In genomic region chr2:156397229-156397628, GRCh38 we compare ENCODE assay signal across 30 cellular contexts.
"Had no signal": no experiment of that assay in that cellular context is flagged by ENCODE, and none has a peak within 500 bp of the region (broad histone marks: within the 10 kb centered on the region; RNA-seq: fewer than 3 reads in every experiment).

No MANE protein-coding gene starts in this region.

- H3K4me3 Mint-ChIP-seq: activated CD8-positive, alpha-beta T cell treated with anti-CD3 and anti-CD28 coated beads for 36 hours; activated T-cell treated with anti-CD3 and anti-CD28 coated beads, Interleukin-2, amount 50 U/mL, for 72 hours; activated T-helper 17 cell treated with anti-CD3 and anti-CD28 coated beads, Interleukin-2, amount 50 U/mL, for 72 hours had no signal

- H3K27ac ChIP-seq: adrenal gland, body of pancreas, KMS-11, WERI-Rb-1 had no signal

- H3K9me3 ChIP-seq: adrenal gland, body of pancreas, breast epithelium had no signal

- H3K9me3 Mint-ChIP-seq: activated T-helper 17 cell treated with anti-CD3 and anti-CD28 coated beads, Interleukin-2, amount 50 U/mL, for 72 hours had no signal

- H3K27me3 Mint-ChIP-seq: activated T-helper 17 cell treated with anti-CD3 and anti-CD28 coated beads, Interleukin-2, amount 50 U/mL, for 72 hours had no signal

- H3K4me1 ChIP-seq: breast epithelium had no signal

- H3K9ac ChIP-seq: KMS-11 had no signal

- FAIRE-seq: astrocyte had no signal

- DNase-seq: activated CD4-positive, alpha-beta T cell treated with anti-CD3 and anti-CD28 coated beads for 1 hour; activated CD4-positive, alpha-beta T cell treated with anti-CD3 and anti-CD28 coated beads for 48 hours; activated CD4-positive, alpha-beta T cell treated with anti-CD3 and anti-CD28 coated beads, Interleukin-2, amount 50 U/mL, for 4 hours; activated CD4-positive, CD25-positive, alpha-beta regulatory T cell; activated CD8-positive, alpha-beta T cell treated with anti-CD3 and anti-CD28 coated beads for 36 hours; activated effector memory CD4-positive, alpha-beta T cell treated with anti-CD3 and anti-CD28 coated beads, Interleukin-2, amount 50 U/mL, for 16 hours; activated naive CD4-positive, alpha-beta T cell; activated naive CD4-positive, alpha-beta T cell treated with anti-CD3 and anti-CD28 coated beads, Interleukin-2, amount 50 U/mL, for 16 hours; activated T-cell treated with anti-CD3 and anti-CD28 coated beads, Interleukin-2, amount 50 U/mL, for 1 hour; activated T-cell treated with anti-CD3 and anti-CD28 coated beads, Interleukin-2, amount 50 U/mL, for 72 hours; adrenal gland; body of pancreas; caudate nucleus; cerebellar nuclear complex; NCI-H1105; NCI-H1417 treated with DMSO at 0.1 percent for 48 hours; NCI-H1694; NCI-H1930; NCI-H345; NCI-H524 treated with DMSO at 0.1 percent for 48 hours; Right ventricle myocardium superior; SW 1271; T-helper 1 cell; T-helper 2 cell; T1000; WERI-Rb-1 had no signal

- H3K4me2 ChIP-seq: KMS-11 had no signal

- H3K27ac Mint-ChIP-seq: activated CD8-positive, alpha-beta T cell treated with anti-CD3 and anti-CD28 coated beads for 36 hours; activated T-cell treated with anti-CD3 and anti-CD28 coated beads, Interleukin-2, amount 50 U/mL, for 72 hours; activated T-helper 17 cell treated with anti-CD3 and anti-CD28 coated beads, Interleukin-2, amount 50 U/mL, for 72 hours had no signal

- H3K4me3 ChIP-seq: adrenal gland, body of pancreas, breast epithelium had no signal

- H3K27me3 ChIP-seq: adrenal gland, body of pancreas, breast epithelium had no signal

- H3K36me3 ChIP-seq: adrenal gland, breast epithelium had no signal
